Comparison of ENCODE assay signal across 9 cellular contexts in the genomic region with DNA sequence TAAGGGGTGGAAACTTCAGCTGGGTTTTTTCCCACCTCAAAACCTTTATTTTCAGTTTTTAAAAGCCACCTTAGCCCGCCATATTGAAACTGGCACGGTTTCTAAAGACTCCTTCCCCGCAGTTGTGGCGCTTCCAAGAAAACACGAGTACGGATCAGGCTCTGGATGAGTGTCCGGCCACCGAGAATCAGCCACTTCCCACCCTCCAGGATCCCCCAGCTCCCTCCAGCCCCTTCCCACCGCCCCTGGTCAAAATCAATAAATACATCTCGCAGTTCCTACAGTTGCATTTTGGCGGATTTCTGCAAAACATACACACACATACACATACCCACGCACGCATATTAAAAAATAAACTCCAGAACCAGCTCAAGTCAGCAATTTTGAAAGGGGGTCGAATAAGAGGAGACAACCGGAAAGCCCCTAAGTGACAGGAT. TPM values are rescaled to one million over a fixed set of nuclear protein-coding genes. Genes with fewer than 3 reads are reported as not detected.
DNase-seq lines count a peak whose midpoint lies in the region; ATAC-seq and TF ChIP-seq lines count a peak whose summit lies in the region.
"Had no signal": no experiment of that assay in that cellular context is flagged by ENCODE, and none has a peak within 500 bp of the region (broad histone marks: within the 10 kb centered on the region; RNA-seq: fewer than 3 reads in every experiment).

No MANE protein-coding gene starts in this region.

- peak overlapping the region; percentile 60 to 88 (median 85) for H3K27ac Mint-ChIP-seq in CD4-positive, CD25-positive, alpha-beta regulatory T cell
- H3K27ac Mint-ChIP-seq in activated T-helper 2 cell treated with anti-CD3 and anti-CD28 coated beads, Interferon-gamma antibody, Interleukin-2, Interleukin-4, amounts not matched to agents 10 μg/mL and 5 μg/mL and 100 μg/mL, durations not matched to agents 14 hours and 24 hours and 36 hours, result peak overlapping the region; percentile 89

- H3K9me3 Mint-ChIP-seq in CD4-positive, CD25-positive, alpha-beta regulatory T cell, result peaks cover 0 to 4% (median 0%) of the 10 kb centered on the region in 7 donors
- no peaks in the 10 kb centered on the region for H3K9me3 Mint-ChIP-seq in activated T-helper 2 cell treated with anti-CD3 and anti-CD28 coated beads, Interferon-gamma antibody, Interleukin-2, Interleukin-4, amounts not matched to agents 10 μg/mL and 5 μg/mL and 100 μg/mL, durations not matched to agents 14 hours and 24 hours and 36 hours

- no peaks in the 10 kb centered on the region for H3K9me3 ChIP-seq in CD4-positive, CD25-positive, alpha-beta regulatory T cell (ENCODE audit: control insufficient read depth in 2 of 2, low read length in 2 of 2)

- peak overlapping the region; percentile 91 for H3K4me3 ChIP-seq in CD4-positive, CD25-positive, alpha-beta regulatory T cell (ENCODE audit: low read depth, low read length)
- H3K4me3 ChIP-seq in lower leg skin (ENCODE audit: low read depth, poor library complexity, severe bottlenecking), result no peak overlapping the region

- peaks cover 54% of the 10 kb centered on the region for H3K4me1 ChIP-seq in CD4-positive, CD25-positive, alpha-beta regulatory T cell (ENCODE audit: control insufficient read depth, insufficient read depth, low read length, poor library complexity, severe bottlenecking)

- peaks cover 47% of the 10 kb centered on the region for H3K27me3 Mint-ChIP-seq in CD4-positive, CD25-positive, alpha-beta regulatory T cell
- peaks cover 20% of the 10 kb centered on the region for H3K27me3 Mint-ChIP-seq in activated T-helper 2 cell treated with anti-CD3 and anti-CD28 coated beads, Interferon-gamma antibody, Interleukin-2, Interleukin-4, amounts not matched to agents 10 μg/mL and 5 μg/mL and 100 μg/mL, durations not matched to agents 14 hours and 24 hours and 36 hours (ENCODE audit: low read depth)

- no peak for ATAC-seq in CD4-positive, CD25-positive, alpha-beta regulatory T cell (ENCODE audit: low read depth in 2 of 2)
- ATAC-seq in HG02678 (IDR thresholded peaks at IDR 0.05; ENCODE audit: unreplicated experiment) (peak; percentile 6), GM18858 (IDR thresholded peaks at IDR 0.05; ENCODE audit: unreplicated experiment) (no peak), HG03108 (IDR thresholded peaks at IDR 0.05; ENCODE audit: unreplicated experiment) (no peak)
- ATAC-seq: HCT116 had no signal

- peaks cover 3% of the 10 kb centered on the region for H3K27me3 ChIP-seq in CD4-positive, CD25-positive, alpha-beta regulatory T cell (ENCODE audit: control insufficient read depth, insufficient read depth, low read length)

- TF ChIP-seq CTCF in lower leg skin (IDR thresholded peaks at IDR 0.05), result no peak

- H3K27ac ChIP-seq in CD4-positive, CD25-positive, alpha-beta regulatory T cell (ENCODE audit: insufficient read depth, low read length, poor library complexity, severe bottlenecking), result no peak overlapping the region

- H3K36me3 Mint-ChIP-seq in CD4-positive, CD25-positive, alpha-beta regulatory T cell, result no peaks in the 10 kb centered on the region
- H3K36me3 Mint-ChIP-seq in activated T-helper 2 cell treated with anti-CD3 and anti-CD28 coated beads, Interferon-gamma antibody, Interleukin-2, Interleukin-4, amounts not matched to agents 10 μg/mL and 5 μg/mL and 100 μg/mL, durations not matched to agents 14 hours and 24 hours and 36 hours (ENCODE audit: low read depth), result peaks cover 14% of the 10 kb centered on the region

- H3K4me1 Mint-ChIP-seq in CD4-positive, CD25-positive, alpha-beta regulatory T cell, result peaks cover 10 to 58% (median 23%) of the 10 kb centered on the region in 4 donors
- peaks cover 47% of the 10 kb centered on the region for H3K4me1 Mint-ChIP-seq in activated T-helper 2 cell treated with anti-CD3 and anti-CD28 coated beads, Interferon-gamma antibody, Interleukin-2, Interleukin-4, amounts not matched to agents 10 μg/mL and 5 μg/mL and 100 μg/mL, durations not matched to agents 14 hours and 24 hours and 36 hours (ENCODE audit: low read depth)

- DNase-seq in CD4-positive, CD25-positive, alpha-beta regulatory T cell, result peak in 2 of 3 donors; percentile 16 to 38
- DNase-seq in activated T-helper 2 cell treated with anti-CD3 and anti-CD28 coated beads, Interferon-gamma antibody, Interleukin-2, Interleukin-4, amounts not matched to agents 10 μg/mL and 5 μg/mL and 100 μg/mL, durations not matched to agents 14 hours and 24 hours and 36 hours (ENCODE audit: low spot score), result no peak
- DNase-seq in hippocampal formation (lab: John Stamatoyannopoulos, UW), result peak; percentile 21 to 36
- peak; percentile 55 for DNase-seq in stimulated activated CD4-positive, alpha-beta T cell treated with anti-CD3 and anti-CD28 coated beads, Interleukin-15, amount 100 ng/mL, for 24 hours
- no peak for DNase-seq in lower leg skin (ENCODE audit: low spot score in 2 of 2)

- peak overlapping the region; percentile 96 to 99 (median 97) for H3K4me3 Mint-ChIP-seq in CD4-positive, CD25-positive, alpha-beta regulatory T cell
- peak overlapping the region; percentile 97 for H3K4me3 Mint-ChIP-seq in activated T-helper 2 cell treated with anti-CD3 and anti-CD28 coated beads, Interferon-gamma antibody, Interleukin-2, Interleukin-4, amounts not matched to agents 10 μg/mL and 5 μg/mL and 100 μg/mL, durations not matched to agents 14 hours and 24 hours and 36 hours (ENCODE audit: low read depth)

- intact Hi-C loops in activated T-helper 2 cell treated with anti-CD3 and anti-CD28 coated beads, Interferon-gamma antibody, Interleukin-2, Interleukin-4, amounts not matched to agents 10 μg/mL and 5 μg/mL and 100 μg/mL, durations not matched to agents 14 hours and 24 hours and 36 hours (cut with micrococcal nuclease), result loop anchor here (1.0 to 10.0 kb wide), 7 partner anchors 150 to 1725 kb away; partner anchors contain the start of gene TASOR2
- intact Hi-C loops in lower leg skin (cut with DNase I; ENCODE audit: low total_unique reads), result no loop called here

- 0 to 1% methylated on average over 15 of the region's 15 CpGs for WGBS in lower leg skin, 2 donors

- TF ChIP-seq POLR2A in lower leg skin (IDR thresholded peaks at IDR 0.05), result no peak

- no peaks in the 10 kb centered on the region for H3K36me3 ChIP-seq in CD4-positive, CD25-positive, alpha-beta regulatory T cell (ENCODE audit: control insufficient read depth, insufficient read depth, low read length)

RNA-seq across cellular contexts. Expression of gene SFMBT2, which starts 1.1 kb away (rescaled TPM):
- 21.2 TPM for total RNA-seq in CD4-positive, CD25-positive, alpha-beta regulatory T cell
- polyA plus RNA-seq in CD4-positive, CD25-positive, alpha-beta regulatory T cell, result 1 to 10 TPM; 1.3 to 2.5 (median 1.5) TPM
- 27.6 and 27.7 TPM in 2 replicates for total RNA-seq in activated T-helper 2 cell treated with anti-CD3 and anti-CD28 coated beads, Interferon-gamma antibody, Interleukin-2, Interleukin-4, amounts not matched to agents 10 μg/mL and 5 μg/mL and 100 μg/mL, durations not matched to agents 14 hours and 24 hours and 36 hours
- total RNA-seq in lower leg skin, result 1 to 10 TPM in 3 of 4 donors, under 1 TPM in 1; 0.42 to 3.3 (median 1.9) TPM

Comparison
In these comparisons a context has a peak if more than half of its experiments do, and no peak if none do; other contexts are left out.
1. DNase-seq: peak in CD4-positive, CD25-positive, alpha-beta regulatory T cell (2 of 3), hippocampal formation (2 of 2) and stimulated activated CD4-positive, alpha-beta T cell treated with anti-CD3 and anti-CD28 coated beads, Interleukin-15, amount 100 ng/mL, for 24 hours (single experiment); none in activated T-helper 2 cell treated with anti-CD3 and anti-CD28 coated beads, Interferon-gamma antibody, Interleukin-2, Interleukin-4, amounts not matched to agents 10 μg/mL and 5 μg/mL and 100 μg/mL, durations not matched to agents 14 hours and 24 hours and 36 hours (single experiment) and lower leg skin (0 of 2).